Comparison of ENCODE assay signal across 9 cellular contexts in genomic region chr14:106185837-106186233, GRCh38.
DNase-seq lines count a peak whose midpoint lies in the region; ATAC-seq and TF ChIP-seq lines count a peak whose summit lies in the region.
"Had no signal": no experiment of that assay in that cellular context is flagged by ENCODE, and none has a peak within 500 bp of the region (broad histone marks: within the 10 kb centered on the region; RNA-seq: fewer than 3 reads in every experiment).

No MANE protein-coding gene starts in this region.

- H3K27ac ChIP-seq in BLaER1 treated with 17β-estradiol and CSF1 and Interleukin-3, amounts not matched to agents 10 nM and 100 nM, result no peak overlapping the region
- H3K27ac ChIP-seq in OCI-LY3 (ENCODE audit: low read length) (no peak overlapping the region), H9 (ENCODE audit: insufficient read length, low read depth, low read length) (no peak overlapping the region)
- H3K27ac ChIP-seq: neural progenitor cell had no signal

- H3K4me2 ChIP-seq in BLaER1 treated with 17β-estradiol and CSF1 and Interleukin-3, amounts not matched to agents 10 nM and 100 nM, result peak overlapping the region in 8 of 11 experiments; percentile 12 to 60 (median 44); a peak in 11 of 22 replicates
- H3K4me2 ChIP-seq in OCI-LY3 (ENCODE audit: low read length) (no peak overlapping the region), H9 (ENCODE audit: insufficient read depth, insufficient read length, low read length) (no peak overlapping the region)
- H3K4me2 ChIP-seq: neural progenitor cell had no signal

- no peak overlapping the region for H4K91ac ChIP-seq in H9 (ENCODE audit: insufficient read length, low read depth, low read length)

- TF ChIP-seq CTCF in OCI-LY3 (IDR thresholded peaks at IDR 0.05; ENCODE audit: low read depth, low read length) (peak; percentile 43), H9 (conservative IDR thresholded peaks at IDR 0.05) (no peak)

- peak overlapping the region; percentile 82 to 91 for H3K27ac Mint-ChIP-seq in natural killer cell treated with Interleukin-12 subunit alpha and Interleukin-12 subunit beta and Interleukin-15 and Interleukin-18, amount 100 ng/mL, for 72 hours
- H3K27ac Mint-ChIP-seq in H9, result no peak overlapping the region
- H3K27ac Mint-ChIP-seq: neural progenitor cell had no signal

- peaks cover 0 to 26% (median 21%) of the 10 kb centered on the region in 10 experiments; a peak in 14 of 20 replicates for H3K4me1 ChIP-seq in BLaER1 treated with 17β-estradiol and CSF1 and Interleukin-3, amounts not matched to agents 10 nM and 100 nM
- H3K4me1 ChIP-seq in OCI-LY3 (ENCODE audit: low read length), result no peaks in the 10 kb centered on the region
- H3K4me1 ChIP-seq in H9 (ENCODE audit: insufficient read depth, low read length), result no peaks in the 10 kb centered on the region
- H3K4me1 ChIP-seq: neural progenitor cell had no signal

- H3K23ac ChIP-seq in H9 (ENCODE audit: insufficient read length, low read depth, low read length), result no peak overlapping the region

- no peak overlapping the region for H2BK5ac ChIP-seq in H9 (ENCODE audit: insufficient read length, low read length)

- no peak overlapping the region for H4K8ac ChIP-seq in H9 (replicated peaks; ENCODE audit: insufficient read length, low read depth, low read length)

- no peaks in the 10 kb centered on the region for H3K36me3 Mint-ChIP-seq in natural killer cell treated with Interleukin-12 subunit alpha and Interleukin-12 subunit beta and Interleukin-15 and Interleukin-18, amount 100 ng/mL, for 72 hours
- H3K36me3 Mint-ChIP-seq in H9 (ENCODE audit: insufficient read depth in 1 of 3, low read depth in 3 of 3), result peaks cover 0 to 18% (median 6%) of the 10 kb centered on the region in 3 experiments; a peak in 4 of 7 replicates
- H3K36me3 Mint-ChIP-seq: neural progenitor cell had no signal

- ATAC-seq in natural killer cell treated with Interleukin-12 subunit alpha and Interleukin-12 subunit beta and Interleukin-15 and Interleukin-18, amount 100 ng/mL, for 72 hours, result peak; percentile 74 to 78

- H2AFZ ChIP-seq in OCI-LY3 (ENCODE audit: low read depth, low read length) (no peak overlapping the region), H9 (ENCODE audit: low read length) (no peak overlapping the region)
- H2AFZ ChIP-seq: neural progenitor cell had no signal

- H3K79me1 ChIP-seq in H9 (ENCODE audit: insufficient read depth, low read depth, low read length, poor library complexity, severe bottlenecking), result no peaks in the 10 kb centered on the region

- H3K79me2 ChIP-seq in OCI-LY3 (ENCODE audit: low read length), result no peaks in the 10 kb centered on the region
- no peaks in the 10 kb centered on the region for H3K79me2 ChIP-seq in H9 (ENCODE audit: insufficient read depth, low read length)

- H3K56ac ChIP-seq in H9 (ENCODE audit: insufficient read length, low read depth, low read length), result no peak overlapping the region

- no CpG with 5 or more reads among the region's 4 CpGs for WGBS in H9 (ENCODE audit: extremely low coverage, insufficient read length, low lambda C conversion rate)

- H2BK12ac ChIP-seq in H9 (ENCODE audit: insufficient read length, low read depth, low read length), result no peak overlapping the region

- peak; percentile 78 for DNase-seq in activated T-cell treated with anti-CD3 and anti-CD28 coated beads, Interleukin-2, amount 50 U/mL, for 1 hour
- DNase-seq in natural killer cell treated with Interleukin-12 subunit alpha and Interleukin-12 subunit beta and Interleukin-15 and Interleukin-18, amount 100 ng/mL, for 72 hours (ENCODE audit: low spot score), result peak; percentile 69
- no peak for DNase-seq in H9
- DNase-seq in middle frontal gyrus (ENCODE audit: extremely low spot score, low spot score), result no peak
- no peak for DNase-seq in ACHN
- no peak for DNase-seq in DMS153 (lab: John Stamatoyannopoulos, UW)

- H3K9me3 Mint-ChIP-seq in natural killer cell treated with Interleukin-12 subunit alpha and Interleukin-12 subunit beta and Interleukin-15 and Interleukin-18, amount 100 ng/mL, for 72 hours, result no peaks in the 10 kb centered on the region
- H3K9me3 Mint-ChIP-seq in H9, result peaks cover 94 to 97% of the 10 kb centered on the region in 2 experiments

- H3K27me3 ChIP-seq in BLaER1 treated with 17β-estradiol and CSF1 and Interleukin-3, amounts not matched to agents 10 nM and 100 nM, result no peaks in the 10 kb centered on the region
- H3K27me3 ChIP-seq in OCI-LY3 (ENCODE audit: low read depth, low read length) (no peaks in the 10 kb centered on the region), H9 (ENCODE audit: insufficient read depth, low read length) (no peaks in the 10 kb centered on the region)
- H3K27me3 ChIP-seq: neural progenitor cell had no signal

- no peak overlapping the region for H3K4ac ChIP-seq in H9 (ENCODE audit: low read depth, low read length)

- no peak overlapping the region for H3T11ph ChIP-seq in H9 (ENCODE audit: low read length)

- no peak overlapping the region for H3K14ac ChIP-seq in H9 (ENCODE audit: insufficient read depth, low read length)

- H3K4me3 ChIP-seq in BLaER1 treated with 17β-estradiol and CSF1 and Interleukin-3, amounts not matched to agents 10 nM and 100 nM, result no peak overlapping the region
- no peak overlapping the region for H3K4me3 ChIP-seq in OCI-LY3 (ENCODE audit: low read length)
- H3K4me3 ChIP-seq: neural progenitor cell had no signal

- no peaks in the 10 kb centered on the region for H3K36me3 ChIP-seq in BLaER1 treated with 17β-estradiol and CSF1 and Interleukin-3, amounts not matched to agents 10 nM and 100 nM
- H3K36me3 ChIP-seq in OCI-LY3 (replicated peaks; ENCODE audit: low read depth, low read length), result no peaks in the 10 kb centered on the region
- H3K36me3 ChIP-seq: neural progenitor cell had no signal

- H3K9me3 ChIP-seq in BLaER1 treated with 17β-estradiol and CSF1 and Interleukin-3, amounts not matched to agents 10 nM and 100 nM (replicated peaks in 1 of 11), result no peaks in the 10 kb centered on the region
- H3K9me3 ChIP-seq in OCI-LY3 (ENCODE audit: insufficient read depth, low read length), result no peaks in the 10 kb centered on the region
- peaks cover 78% of the 10 kb centered on the region for H3K9me3 ChIP-seq in H9 (ENCODE audit: control insufficient read depth, low read depth, low read length)

- in situ Hi-C loops in ACHN (cut with HindIII; ENCODE audit: low pct_ligation_motif_present, low pct_unique_long_range_greater_than_20kb, low sequenced_read_pairs), result no loop called here

- peaks cover 34 to 45% of the 10 kb centered on the region in 2 donors for H3K4me1 Mint-ChIP-seq in natural killer cell treated with Interleukin-12 subunit alpha and Interleukin-12 subunit beta and Interleukin-15 and Interleukin-18, amount 100 ng/mL, for 72 hours (ENCODE audit: low read depth in 2 of 2)
- no peaks in the 10 kb centered on the region for H3K4me1 Mint-ChIP-seq in H9
- H3K4me1 Mint-ChIP-seq: neural progenitor cell had no signal

- H3K18ac ChIP-seq in H9 (ENCODE audit: insufficient read length, low read depth, low read length), result no peak overlapping the region

- no peaks in the 10 kb centered on the region for H3K23me2 ChIP-seq in H9 (ENCODE audit: insufficient read length, low read depth, low read length, poor library complexity, severe bottlenecking)

- H4K20me1 ChIP-seq in BLaER1 treated with 17β-estradiol and CSF1 and Interleukin-3, amounts not matched to agents 10 nM and 100 nM, result no peaks in the 10 kb centered on the region
- H4K20me1 ChIP-seq in OCI-LY3 (ENCODE audit: insufficient read depth, low read length) (no peaks in the 10 kb centered on the region), H9 (ENCODE audit: control insufficient read depth, insufficient read depth, insufficient read length) (no peaks in the 10 kb centered on the region)

- H2AK5ac ChIP-seq in H9 (ENCODE audit: insufficient read length, low read length), result no peak overlapping the region

- no peak overlapping the region for H3K9ac ChIP-seq in BLaER1 treated with 17β-estradiol and CSF1 and Interleukin-3, amounts not matched to agents 10 nM and 100 nM
- H3K9ac ChIP-seq in OCI-LY3 (ENCODE audit: low read length), result no peak overlapping the region
- no peak overlapping the region for H3K9ac ChIP-seq in H9 (ENCODE audit: extremely low read depth, insufficient read length, low read length)
- H3K9ac ChIP-seq: neural progenitor cell had no signal

- H3K27me3 Mint-ChIP-seq in natural killer cell treated with Interleukin-12 subunit alpha and Interleukin-12 subunit beta and Interleukin-15 and Interleukin-18, amount 100 ng/mL, for 72 hours, result peaks cover 26 to 44% of the 10 kb centered on the region in 2 donors
- no peaks in the 10 kb centered on the region; the same call in 1 of the 2 replicates for H3K27me3 Mint-ChIP-seq in H9 (ENCODE audit: low read depth)

- H2BK15ac ChIP-seq in H9 (ENCODE audit: low read depth, low read length), result no peak overlapping the region

- no peak overlapping the region for H2BK20ac ChIP-seq in H9 (ENCODE audit: low read depth, low read length, poor library complexity, severe bottlenecking)

- H2BK120ac ChIP-seq in H9 (ENCODE audit: low read depth, low read length, poor library complexity, severe bottlenecking), result no peak overlapping the region

- peak overlapping the region; percentile 54 for H3K4me3 Mint-ChIP-seq in natural killer cell treated with Interleukin-12 subunit alpha and Interleukin-12 subunit beta and Interleukin-15 and Interleukin-18, amount 100 ng/mL, for 72 hours
- H3K4me3 Mint-ChIP-seq in H9, result no peak overlapping the region
- H3K4me3 Mint-ChIP-seq: neural progenitor cell had no signal

- H4K5ac ChIP-seq in H9 (ENCODE audit: insufficient read length, low read depth, low read length), result no peak overlapping the region

Comparison
In these comparisons a context has a peak if more than half of its experiments do, and no peak if none do; other contexts are left out.
1. H3K4me2 ChIP-seq: peak in BLaER1 treated with 17β-estradiol and CSF1 and Interleukin-3, amounts not matched to agents 10 nM and 100 nM (8 of 11); none in OCI-LY3 (single experiment) and H9 (single experiment).
2. DNase-seq: peak in activated T-cell treated with anti-CD3 and anti-CD28 coated beads, Interleukin-2, amount 50 U/mL, for 1 hour (single experiment) and natural killer cell treated with Interleukin-12 subunit alpha and Interleukin-12 subunit beta and Interleukin-15 and Interleukin-18, amount 100 ng/mL, for 72 hours (single experiment); none in H9 (single experiment), middle frontal gyrus (single experiment), ACHN (single experiment) and DMS153 (single experiment).
3. H3K27ac Mint-ChIP-seq: peak in natural killer cell treated with Interleukin-12 subunit alpha and Interleukin-12 subunit beta and Interleukin-15 and Interleukin-18, amount 100 ng/mL, for 72 hours (2 of 2); none in H9 (0 of 3).